Comparison of ENCODE assay signal across 9 cellular contexts in genomic region chr11:1484716-1485503, GRCh38. TPM values are rescaled to one million over a fixed set of nuclear protein-coding genes. Genes with fewer than 3 reads are reported as not detected.
DNase-seq lines count a peak whose midpoint lies in the region; ATAC-seq, FAIRE-seq and TF ChIP-seq lines count a peak whose summit lies in the region.
"Had no signal": no experiment of that assay in that cellular context is flagged by ENCODE, and none has a peak within 500 bp of the region (broad histone marks: within the 10 kb centered on the region; RNA-seq: fewer than 3 reads in every experiment).

No MANE protein-coding gene starts in this region.

- H3K27me3 Mint-ChIP-seq in endothelial cell (ENCODE audit: unreplicated experiment), result peaks cover 8% of the 10 kb centered on the region
- H3K27me3 Mint-ChIP-seq in naive thymus-derived CD8-positive, alpha-beta T cell, result no peaks in the 10 kb centered on the region

- no peak for TF ChIP-seq CTCF in endothelial cell (IDR thresholded peaks at IDR 0.05; ENCODE audit: unreplicated experiment)

- H3K9me3 Mint-ChIP-seq in endothelial cell (ENCODE audit: unreplicated experiment), result no peaks in the 10 kb centered on the region
- H3K9me3 Mint-ChIP-seq in naive thymus-derived CD8-positive, alpha-beta T cell, result no peaks in the 10 kb centered on the region

- intact Hi-C loops in Right ventricle myocardium inferior (cut with DNase I) (no loop called here), cardiac septum (cut with DNase I) (loop anchor here (5.0 kb wide), 1 partner anchor 48 kb away; no protein-coding TSS in a partner anchor)

- H3K36me3 Mint-ChIP-seq in endothelial cell (ENCODE audit: low read depth, unreplicated experiment), result peaks cover 3% of the 10 kb centered on the region
- peaks cover 0 to 9% (median 0%) of the 10 kb centered on the region in 3 donors for H3K36me3 Mint-ChIP-seq in naive thymus-derived CD8-positive, alpha-beta T cell

- H3K4me3 Mint-ChIP-seq in endothelial cell (ENCODE audit: unreplicated experiment), result peak overlapping the region; percentile 3
- peak overlapping the region in 1 of 10 donors; percentile 1 for H3K4me3 Mint-ChIP-seq in naive thymus-derived CD8-positive, alpha-beta T cell

- H3K4me1 Mint-ChIP-seq in endothelial cell (ENCODE audit: unreplicated experiment), result peaks cover 9% of the 10 kb centered on the region
- H3K4me1 Mint-ChIP-seq in naive thymus-derived CD8-positive, alpha-beta T cell, result peaks cover 20 to 50% (median 43%) of the 10 kb centered on the region in 4 donors

- H3K27ac Mint-ChIP-seq in endothelial cell (ENCODE audit: unreplicated experiment), result no peak overlapping the region
- peak overlapping the region in 8 of 10 donors; percentile 5 to 88 (median 33) for H3K27ac Mint-ChIP-seq in naive thymus-derived CD8-positive, alpha-beta T cell

- ATAC-seq in Right ventricle myocardium inferior, result no peak
- ATAC-seq in naive thymus-derived CD8-positive, alpha-beta T cell, result no peak
- no peak for ATAC-seq in GM21515 (IDR thresholded peaks at IDR 0.05; ENCODE audit: unreplicated experiment)

- DNase-seq in Right ventricle myocardium inferior (ENCODE audit: missing footprints) (peak; percentile 64), cardiac septum (ENCODE audit: low spot score) (no peak), endothelial cell (ENCODE audit: low spot score) (no peak), urothelium cell line (ENCODE audit: low spot score) (peak; percentile 7), UCSD-AML1 (lab: John Stamatoyannopoulos, UW; ENCODE audit: unreplicated experiment) (no peak), GM19239 (ENCODE audit: insufficient read length, low spot score) (no peak)
- DNase-seq in naive thymus-derived CD8-positive, alpha-beta T cell, result peak in 1 of 10 donors; percentile 49
- DNase-seq: EL had no signal

- POLR2A ChIA-PET in naive thymus-derived CD8-positive, alpha-beta T cell (lab: Charles Lee), result no interaction called here

- FAIRE-seq in urothelium cell line (lab: Jason Lieb, UNC), result no peak
- no peak for FAIRE-seq in GM19239 (lab: Jason Lieb, UNC)

RNA-seq across cellular contexts. Expression of gene MOB2, which starts 1.7 kb away (rescaled TPM):
- 48.7 TPM for total RNA-seq in Right ventricle myocardium inferior
- total RNA-seq in cardiac septum, result 48.5 TPM
- 37.5 TPM for total RNA-seq in endothelial cell (ENCODE audit: unreplicated experiment)
- 10 to 100 TPM; 75.6 to 84.3 TPM for total RNA-seq in naive thymus-derived CD8-positive, alpha-beta T cell
- 10 to 100 TPM; 29.1 to 47.9 (median 37.7) TPM for polyA plus RNA-seq in naive thymus-derived CD8-positive, alpha-beta T cell

Comparison
In these comparisons a context has a peak if more than half of its experiments do, and no peak if none do; other contexts are left out.
1. DNase-seq: peak in Right ventricle myocardium inferior (single experiment) and urothelium cell line (single experiment); none in cardiac septum (single experiment), endothelial cell (single experiment), UCSD-AML1 (single experiment) and GM19239 (single experiment).